In genomic region chr6:15065603-15066002, GRCh38 we compare ENCODE assay signal across 1 cellular context.
A peak's percentile ranks its signal among the peaks of the same experiment; 100 is the strongest.
TF ChIP-seq lines count a peak whose summit lies in the region.

No MANE protein-coding gene starts in this region.

TF ChIP-seq in HEK293, 187 proteins besides CTCF, POLR2A, EP300 and RAD21 (continued from another document):
- TF ChIP-seq PRDM10 (tag by site-specific recombination; IDR thresholded peaks at IDR 0.05) (peak; percentile 56; the same call in 1 of the 2 replicates), ZNF843 (tag by site-specific recombination; IDR thresholded peaks at IDR 0.05) (peak; percentile 91), ZNF362 (tag by site-specific recombination; IDR thresholded peaks at IDR 0.05) (peak; percentile 64; the same call in 1 of the 2 replicates), KLF17 (tag by site-specific recombination; IDR thresholded peaks at IDR 0.05) (peak; percentile 74), ZNF133 (tag by site-specific recombination; IDR thresholded peaks at IDR 0.05) (no peak), MZF1 (tag by site-specific recombination; IDR thresholded peaks at IDR 0.05; ENCODE audit: borderline replicate concordance) (peak; percentile 35; the same call in 1 of the 2 replicates), ZSCAN5A (tag by site-specific recombination; IDR thresholded peaks at IDR 0.05) (no peak), WT1 (tag by site-specific recombination; IDR thresholded peaks at IDR 0.05) (peak; percentile 94), GLIS2 (tag by site-specific recombination; IDR thresholded peaks at IDR 0.05) (peak; percentile 47), ZSCAN4 (tag by site-specific recombination; IDR thresholded peaks at IDR 0.05) (0 out of 2 replicates have a peak, but pooled peaks have one; percentile 27), ZNF10 (tag by site-specific recombination; IDR thresholded peaks at IDR 0.05) (0 out of 2 replicates have a peak, but pooled peaks have one; percentile 13), KLF1 (tag by site-specific recombination; IDR thresholded peaks at IDR 0.05) (no peak), ZNF626 (tag by site-specific recombination; IDR thresholded peaks at IDR 0.05) (no peak), ZNF350 (tag by site-specific recombination; IDR thresholded peaks at IDR 0.05) (no peak), ZNF501 (tag by site-specific recombination; IDR thresholded peaks at IDR 0.05) (no peak), OVOL3 (tag by site-specific recombination; IDR thresholded peaks at IDR 0.05) (0 out of 2 replicates have a peak, but pooled peaks have one; percentile 71), TSHZ1 (tag by site-specific recombination; IDR thresholded peaks at IDR 0.05; ENCODE audit: borderline replicate concordance) (peak; percentile 74; the same call in 1 of the 2 replicates), TCF7L2 (IDR thresholded peaks at IDR 0.05; ENCODE audit: borderline replicate concordance, low read depth, low read length) (peak; percentile 38; the same call in 1 of the 2 replicates), ZNF335 (tag by site-specific recombination; conservative IDR thresholded peaks at IDR 0.05) (peak; percentile 37; the same call in 1 of the 2 replicates), GLI2 (tag by site-specific recombination; IDR thresholded peaks at IDR 0.05; ENCODE audit: borderline replicate concordance, low read depth) (peak; percentile 76), OSR2 (tag by site-specific recombination; IDR thresholded peaks at IDR 0.05) (peak; percentile 70; the same call in 1 of the 2 replicates), ZXDB (tag by site-specific recombination; IDR thresholded peaks at IDR 0.05) (peak; percentile 57; the same call in 1 of the 2 replicates), ZNF449 (tag by site-specific recombination; IDR thresholded peaks at IDR 0.05) (peak; percentile 70; the same call in 1 of the 2 replicates), ZBTB10 (tag by site-specific recombination; IDR thresholded peaks at IDR 0.05) (no peak), ZNF169 (tag by site-specific recombination; IDR thresholded peaks at IDR 0.05) (no peak), GLIS1 (tag by site-specific recombination; IDR thresholded peaks at IDR 0.05) (peak; percentile 60), ZFP37 (tag by site-specific recombination; IDR thresholded peaks at IDR 0.05) (peak; percentile 35; the same call in 1 of the 2 replicates), ZNF629 (tag by site-specific recombination; IDR thresholded peaks at IDR 0.05) (peak; percentile 80), ZNF404 (tag by site-specific recombination; IDR thresholded peaks at IDR 0.05) (no peak)
TF ChIP-seq in HEK293: peak in this region for 30.
